9 cellular contexts compared by ENCODE assay signal in genomic region chr12:3034067-3034750, GRCh38. TPM values are rescaled to one million over a fixed set of nuclear protein-coding genes. Genes with fewer than 3 reads are reported as not detected.
DNase-seq lines count a peak whose midpoint lies in the region; ATAC-seq and TF ChIP-seq lines count a peak whose summit lies in the region.
"Had no signal": no experiment of that assay in that cellular context is flagged by ENCODE, and none has a peak within 500 bp of the region (broad histone marks: within the 10 kb centered on the region; RNA-seq: fewer than 3 reads in every experiment).

No MANE protein-coding gene starts in this region.

- no peak overlapping the region for H3K27ac ChIP-seq in WERI-Rb-1
- peak overlapping the region in 1 of 3 donors; percentile 77 for H3K27ac ChIP-seq in thyroid gland
- H3K27ac ChIP-seq: SK-N-MC had no signal

- intact Hi-C loops in thyroid gland (cut with DNase I): loop anchor here (5.0 kb wide), 1 partner anchor 77 kb away; the partner anchor contains the start of gene TEAD4

- DNase-seq in C1 segment of cervical spinal cord (lab: John Stamatoyannopoulos, UW) (peak in 10 of 14 donors; percentile 7 to 52 (median 24)), NCI-H1105 treated with DMSO at 0.1 percent for 48 hours (lab: John Stamatoyannopoulos, UW) (peak; percentile 36), WERI-Rb-1 (peak; percentile 91), erythroblast (lab: John Stamatoyannopoulos, UW) (peak; percentile 51 to 63), myocyte (ENCODE audit: low read depth) (peak; percentile 96), thyroid gland (peak; percentile 77 to 79), NCI-H187 treated with DMSO at 0.1 percent for 48 hours (lab: John Stamatoyannopoulos, UW) (no peak)

- H3K9me3 ChIP-seq in WERI-Rb-1 (ENCODE audit: severe bottlenecking) (no peaks in the 10 kb centered on the region), thyroid gland (no peaks in the 10 kb centered on the region)

- H3K27me3 ChIP-seq in WERI-Rb-1 (ENCODE audit: insufficient read depth, low read depth, severe bottlenecking) (no peaks in the 10 kb centered on the region), thyroid gland (no peaks in the 10 kb centered on the region)

- peak; percentile 47 for ATAC-seq in GM18867 (IDR thresholded peaks at IDR 0.05; ENCODE audit: unreplicated experiment)

- TF ChIP-seq POLR2A in erythroblast (IDR thresholded peaks at IDR 0.05; ENCODE audit: low read length) (no peak), thyroid gland (IDR thresholded peaks at IDR 0.05) (no peak)

- H3K4me1 ChIP-seq in thyroid gland: peaks cover 14 to 34% of the 10 kb centered on the region in 2 donors

- WGBS in thyroid gland, 2 donors: 41 to 56% methylated on average over 9 to 10 of the region's 10 CpGs

- H3K4me3 ChIP-seq in WERI-Rb-1 (ENCODE audit: low read depth, low read length) (no peak overlapping the region), thyroid gland (replicated peaks in 1 of 3) (no peak overlapping the region)
- H3K4me3 ChIP-seq: SK-N-MC had no signal

- H3K36me3 ChIP-seq in WERI-Rb-1 (peaks cover 21% of the 10 kb centered on the region), thyroid gland (peaks cover 6 to 7% of the 10 kb centered on the region in 2 donors)

- TF ChIP-seq CTCF in WERI-Rb-1 (IDR thresholded peaks at IDR 0.05; ENCODE audit: low read depth, low read length): peak; percentile 96
- TF ChIP-seq CTCF in thyroid gland (IDR thresholded peaks at IDR 0.05): peak; percentile 59 to 82 (median 73)

RNA-seq across cellular contexts. Expression of gene TSPAN9, which starts 43.0 kb away (rescaled TPM):
- 238 and 379 TPM in 2 replicates for total RNA-seq in myocyte
- 204 TPM for polyA plus RNA-seq in myocyte (2012)
- total RNA-seq in thyroid gland: 10 to 100 TPM; 26.9 to 47.5 (median 33.2) TPM
